In the genomic region with DNA sequence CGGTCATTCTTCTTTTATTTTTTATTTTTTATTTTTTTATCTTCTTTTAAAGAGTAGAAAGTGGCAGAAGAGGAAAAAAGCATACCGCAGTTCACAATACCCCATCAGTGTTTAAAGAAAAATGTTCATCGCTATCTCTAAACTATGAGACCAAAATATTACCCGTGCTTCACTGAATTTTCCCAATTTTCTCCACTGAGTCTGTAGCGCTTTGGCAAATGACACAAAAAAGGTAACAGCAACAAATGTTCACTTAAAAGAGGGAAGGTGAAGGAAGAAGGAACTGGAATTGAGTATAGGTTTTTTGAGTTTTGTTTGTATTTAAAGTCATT, we compare ENCODE assay signal across 8 cellular contexts. TPM values are rescaled to one million over a fixed set of nuclear protein-coding genes. Genes with fewer than 3 reads are reported as not detected.
DNase-seq lines count a peak whose midpoint lies in the region; ATAC-seq, FAIRE-seq and TF ChIP-seq lines count a peak whose summit lies in the region.

No MANE protein-coding gene starts in this region.

- CTCF ChIA-PET in Calu3 (lab: Charles Lee) (interaction anchor here (0.6 kb wide), 1 partner anchor 209 kb away, joined by 5 read pairs; no protein-coding TSS in a partner anchor), PC-9 (lab: Charles Lee) (no interaction called here)

- H3K36me3 Mint-ChIP-seq in Calu3 (ENCODE audit: insufficient read depth, unreplicated experiment), result peaks cover 19% of the 10 kb centered on the region

- H3K79me2 ChIP-seq in PC-9 (ENCODE audit: low read depth), result peaks cover 10% of the 10 kb centered on the region; the same call in 1 of the 2 replicates

- peak overlapping the region; percentile 96 for H3K4me3 Mint-ChIP-seq in Calu3 (ENCODE audit: low read depth, unreplicated experiment)

- H3K4me1 ChIP-seq in PC-9 (replicated peaks; ENCODE audit: insufficient read depth), result peaks cover 14% of the 10 kb centered on the region

- POLR2A ChIA-PET in PC-9 (lab: Charles Lee; ENCODE audit: unreplicated experiment), result no interaction called here

- H3K36me3 ChIP-seq in PC-9 (ENCODE audit: low read depth), result no peaks in the 10 kb centered on the region

- peak overlapping the region; percentile 86; the same call in 1 of the 2 replicates for H3K4me3 ChIP-seq in PC-9

- no peaks in the 10 kb centered on the region for H3K9me3 Mint-ChIP-seq in Calu3 (ENCODE audit: low read depth, unreplicated experiment)

- no peaks in the 10 kb centered on the region for H3K27me3 Mint-ChIP-seq in Calu3 (ENCODE audit: unreplicated experiment)

- DNase-seq in Calu3 (no peak), PC-9 (no peak), epithelial cell of prostate (ENCODE audit: low read depth, low spot score) (no peak), pons (ENCODE audit: low spot score) (peak; percentile 42), H54 (ENCODE audit: insufficient read length, low spot score) (no peak), epidermal melanocyte (ENCODE audit: insufficient read length, low spot score) (no peak), GM12892 (ENCODE audit: insufficient read length) (no peak)

- peak overlapping the region; percentile 88 for H3K27ac Mint-ChIP-seq in Calu3 (ENCODE audit: unreplicated experiment)

- H3K9me2 ChIP-seq in PC-9 (ENCODE audit: insufficient read depth), result no peaks in the 10 kb centered on the region

- H3K27me3 ChIP-seq in PC-9 (ENCODE audit: insufficient read depth, low read depth), result no peaks in the 10 kb centered on the region

- no peak for TF ChIP-seq CTCF in Calu3 (IDR thresholded peaks at IDR 0.05; ENCODE audit: unreplicated experiment)
- no peak for TF ChIP-seq CTCF in PC-9 (conservative IDR thresholded peaks at IDR 0.05)

- H3K4me2 ChIP-seq in PC-9, result peak overlapping the region; percentile 81

- ATAC-seq in GM21717 (IDR thresholded peaks at IDR 0.05; ENCODE audit: unreplicated experiment), result no peak

- H2AFZ ChIP-seq in PC-9, result peak overlapping the region; percentile 91

- no peaks in the 10 kb centered on the region for H3K4me1 Mint-ChIP-seq in Calu3 (ENCODE audit: low read depth, unreplicated experiment)

- TF ChIP-seq POLR2A in H54 (IDR thresholded peaks at IDR 0.05; ENCODE audit: low read depth, low read length), result no peak
- TF ChIP-seq POLR2A in GM12892 (IDR thresholded peaks at IDR 0.05; ENCODE audit: low read depth, low read length), result no peak

- H3K9me3 ChIP-seq in PC-9 (ENCODE audit: insufficient read depth, low read depth), result no peaks in the 10 kb centered on the region

- no peaks in the 10 kb centered on the region for H4K20me1 ChIP-seq in PC-9 (ENCODE audit: insufficient read depth)

- no peaks in the 10 kb centered on the region; the same call in 1 of the 2 replicates for H3F3A ChIP-seq in PC-9 (ENCODE audit: insufficient read depth, low read depth)

- BruUV-seq in Calu3 (replicated peaks; lab: Mats Ljungman, UMichigan) (no TSS peak), PC-9 (replicated peaks; lab: Mats Ljungman, UMichigan) (no TSS peak)

- intact Hi-C loops in Calu3 (cut with micrococcal nuclease; ENCODE audit: unreplicated experiment) (no loop called here), PC-9 (cut with micrococcal nuclease; ENCODE audit: unreplicated experiment) (no loop called here)

- FAIRE-seq in H54 (lab: Jason Lieb, UNC) (no peak), GM12892 (lab: Jason Lieb, UNC) (no peak)

- H3K27ac ChIP-seq in PC-9, result no peak overlapping the region
- H3K27ac ChIP-seq in epithelial cell of prostate, result peak overlapping the region; percentile 3

RNA-seq across cellular contexts. Expression of a gene that starts 15.1 kb away (rescaled TPM):
- total RNA-seq in Calu3 (2022) (91.1 and 96.7 TPM in 2 replicates), PC-9 (2021) (34.1 and 39.9 TPM in 2 replicates)
- 65.7 TPM for polyA plus RNA-seq in GM12892 (2012; ENCODE audit: missing spikeins)
